ENCODE assay signal across 11 cellular contexts in the genomic region with DNA sequence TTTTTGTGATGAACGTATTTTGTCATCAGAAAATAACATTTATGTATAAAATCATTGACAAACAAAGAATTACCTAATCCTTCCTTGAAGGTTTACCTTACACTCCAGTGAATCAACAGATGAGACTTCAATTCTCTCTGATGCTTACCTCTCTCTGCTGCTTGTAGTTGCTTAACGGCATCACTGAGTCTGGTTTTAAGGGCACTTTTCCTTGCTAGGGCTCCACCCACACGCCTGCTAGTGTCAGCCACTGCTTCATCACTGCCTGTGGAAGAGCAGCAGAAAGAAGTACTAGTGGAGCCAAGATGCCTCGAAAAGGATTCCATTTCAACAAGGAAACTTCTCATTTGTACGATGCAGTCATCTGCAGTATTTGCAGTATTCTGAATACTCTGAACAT.
DNase-seq lines count a peak whose midpoint lies in the region; ATAC-seq, FAIRE-seq and TF ChIP-seq lines count a peak whose summit lies in the region.
"Had no signal": no experiment of that assay in that cellular context is flagged by ENCODE, and none has a peak within 500 bp of the region (broad histone marks: within the 10 kb centered on the region; RNA-seq: fewer than 3 reads in every experiment).

No MANE protein-coding gene starts in this region.

- H3K79me2 ChIP-seq in K562 (ENCODE audit: control insufficient read depth, insufficient read depth, low read length) = no peaks in the 10 kb centered on the region

- peaks cover 0 to 2% of the 10 kb centered on the region in 2 experiments; a peak in 3 of 5 replicates for H3K27me3 ChIP-seq in K562 (ENCODE audit: control insufficient read depth in 2 of 2, insufficient read depth in 2 of 2, low read length in 2 of 2)

- CTCF ChIA-PET in K562 (lab: Yijun Ruan, JAX; ENCODE audit: low intra/inter-chr PET ratio) = no interaction called here

- H3K4me1 ChIP-seq in K562 (replicated peaks in 1 of 2; ENCODE audit: control insufficient read depth in 2 of 2, insufficient read depth in 2 of 2, low read length in 2 of 2) (no peaks in the 10 kb centered on the region), urinary bladder (ENCODE audit: insufficient read depth) (no peaks in the 10 kb centered on the region)

- H3K36me3 ChIP-seq in K562 (ENCODE audit: control insufficient read depth, insufficient read depth, low read length) = no peaks in the 10 kb centered on the region
- no peaks in the 10 kb centered on the region for H3K36me3 ChIP-seq in urinary bladder (ENCODE audit: insufficient read depth)

- no peak for TF ChIP-seq EP300 in K562 (IDR thresholded peaks at IDR 0.05; ENCODE audit: low read length)

- no peaks in the 10 kb centered on the region for H4K20me1 ChIP-seq in K562 (replicated peaks; ENCODE audit: control insufficient read depth, insufficient read depth, low read length)

- TF ChIP-seq RAD21 in K562 (CRISPR knock-in tag; conservative IDR thresholded peaks at IDR 0.05 in 1 of 2, IDR thresholded peaks at IDR 0.05 in 1 of 2) = no peak

- POLR2A ChIA-PET in K562 (lab: Yijun Ruan, JAX) = no interaction called here

- no peaks in the 10 kb centered on the region for H3K9me3 ChIP-seq in K562 (replicated peaks; ENCODE audit: control insufficient read depth, insufficient read depth, low read depth, low read length)

- TF ChIP-seq CTCF in K562 (IDR thresholded peaks at IDR 0.05 in 2 of 3, conservative IDR thresholded peaks at IDR 0.05 in 1 of 3; ENCODE audit: insufficient read depth in 2 of 3, low read depth in 1 of 3, low read length in 3 of 3) = no peak

- no peak for TF ChIP-seq POLR2A in K562 (conservative IDR thresholded peaks at IDR 0.05)

- DNase-seq in activated CD4-positive, alpha-beta T cell treated with anti-CD3 and anti-CD28 coated beads for 48 hours = peak; percentile 15
- DNase-seq in activated CD4-positive, alpha-beta T cell treated with anti-CD3 and anti-CD28 coated beads, Interleukin-2, amount 50 U/mL, for 4 hours = no peak
- DNase-seq in K562 (ENCODE audit: extremely low read depth in 1 of 4, low spot score in 3 of 4) (peak in 1 of 4 experiments; percentile 27), inferior parietal cortex (ENCODE audit: extremely low spot score) (peak; percentile 11), posterior cingulate gyrus (no peak)
- DNase-seq in stimulated activated naive CD4-positive, alpha-beta T cell treated with Interleukin-2 at 50 U/mL for 16 hours (lab: John Stamatoyannopoulos, UW) = no peak
- DNase-seq: cerebellar nuclear complex, naive B cell, PC-3 had no signal

- FAIRE-seq in K562 (lab: Jason Lieb, UNC) = no peak

- no peak overlapping the region for H3K9ac ChIP-seq in K562 (ENCODE audit: insufficient read depth in 1 of 2, low read depth in 2 of 2, low read length in 2 of 2)

- WGBS in K562 (ENCODE audit: insufficient coverage, low coverage, missing lambda C conversion rate) = 4% methylated on average over 5 of the region's 5 CpGs
- 26% methylated on average over 5 of the region's 5 CpGs for WGBS in urinary bladder

- intact Hi-C loops in K562 (cut with micrococcal nuclease) (no loop called here), posterior cingulate gyrus (cut with DNase I) (no loop called here)

- H3K4me2 ChIP-seq in K562 (ENCODE audit: insufficient read depth, low read length) = no peak overlapping the region

- no TSS peak for BruUV-seq in K562 (replicated peaks; lab: Mats Ljungman, UMichigan)

- no peaks in the 10 kb centered on the region for H3K9me1 ChIP-seq in K562 (ENCODE audit: control insufficient read depth, insufficient read depth, low read length)

- no peak overlapping the region for H2AFZ ChIP-seq in K562 (ENCODE audit: low read depth, low read length)

- H3K4me3 ChIP-seq in K562 (no peak overlapping the region), urinary bladder (ENCODE audit: low read depth, low read length) (no peak overlapping the region)

- peak; percentile 63; the same call in 2 of the 3 replicates for ATAC-seq in K562
- no peak for ATAC-seq in GM18520 (IDR thresholded peaks at IDR 0.05; ENCODE audit: unreplicated experiment)
- ATAC-seq: PC-3 had no signal

- H3K27ac ChIP-seq in K562 (ENCODE audit: extremely low read depth, low read depth, low read length) (no peak overlapping the region), urinary bladder (ENCODE audit: low read depth) (peak overlapping the region; percentile 71)

- in situ Hi-C loops in K562 (cut with MboI) = no loop called here

TF ChIP-seq in K562, 482 proteins besides CTCF, POLR2A, EP300 and RAD21:
- no peak for TF ChIP-seq ESRRB (CRISPR knock-in tag; IDR thresholded peaks at IDR 0.05; ENCODE audit: borderline replicate concordance)
- TF ChIP-seq BMI1 (IDR thresholded peaks at IDR 0.05; ENCODE audit: low read length) = no peak
- TF ChIP-seq FOXA3 (CRISPR knock-in tag; conservative IDR thresholded peaks at IDR 0.05 in 1 of 2, IDR thresholded peaks at IDR 0.05 in 1 of 2) = no peak
- TF ChIP-seq PTTG1 (tag; IDR thresholded peaks at IDR 0.05; ENCODE audit: low read depth) = no peak
- TF ChIP-seq, protein P1, sequence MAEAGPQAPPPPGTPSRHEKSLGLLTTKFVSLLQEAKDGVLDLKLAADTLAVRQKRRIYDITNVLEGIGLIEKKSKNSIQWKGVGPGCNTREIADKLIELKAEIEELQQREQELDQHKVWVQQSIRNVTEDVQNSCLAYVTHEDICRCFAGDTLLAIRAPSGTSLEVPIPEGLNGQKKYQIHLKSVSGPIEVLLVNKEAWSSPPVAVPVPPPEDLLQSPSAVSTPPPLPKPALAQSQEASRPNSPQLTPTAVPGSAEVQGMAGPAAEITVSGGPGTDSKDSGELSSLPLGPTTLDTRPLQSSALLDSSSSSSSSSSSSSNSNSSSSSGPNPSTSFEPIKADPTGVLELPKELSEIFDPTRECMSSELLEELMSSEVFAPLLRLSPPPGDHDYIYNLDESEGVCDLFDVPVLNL (CRISPR knock-in tag; IDR thresholded peaks at IDR 0.05; ENCODE audit: low read depth) = no peak
- TF ChIP-seq NFIC (IDR thresholded peaks at IDR 0.05) = no peak
- TF ChIP-seq ELF1 (tag; IDR thresholded peaks at IDR 0.05) = no peak
- TF ChIP-seq CEBPB (tag; IDR thresholded peaks at IDR 0.05) = no peak
- no peak for TF ChIP-seq KHSRP (IDR thresholded peaks at IDR 0.05)
- no peak for TF ChIP-seq ZKSCAN8 (CRISPR knock-in tag; IDR thresholded peaks at IDR 0.05)
- TF ChIP-seq, protein P2, sequence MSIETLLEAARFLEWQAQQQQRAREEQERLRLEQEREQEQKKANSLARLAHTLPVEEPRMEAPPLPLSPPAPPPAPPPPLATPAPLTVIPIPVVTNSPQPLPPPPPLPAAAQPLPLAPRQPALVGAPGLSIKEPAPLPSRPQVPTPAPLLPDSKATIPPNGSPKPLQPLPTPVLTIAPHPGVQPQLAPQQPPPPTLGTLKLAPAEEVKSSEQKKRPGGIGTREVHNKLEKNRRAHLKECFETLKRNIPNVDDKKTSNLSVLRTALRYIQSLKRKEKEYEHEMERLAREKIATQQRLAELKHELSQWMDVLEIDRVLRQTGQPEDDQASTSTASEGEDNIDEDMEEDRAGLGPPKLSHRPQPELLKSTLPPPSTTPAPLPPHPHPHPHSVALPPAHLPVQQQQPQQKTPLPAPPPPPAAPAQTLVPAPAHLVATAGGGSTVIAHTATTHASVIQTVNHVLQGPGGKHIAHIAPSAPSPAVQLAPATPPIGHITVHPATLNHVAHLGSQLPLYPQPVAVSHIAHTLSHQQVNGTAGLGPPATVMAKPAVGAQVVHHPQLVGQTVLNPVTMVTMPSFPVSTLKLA (conservative IDR thresholded peaks at IDR 0.05) = no peak
- TF ChIP-seq HNRNPH1 (optimal IDR thresholded peaks at IDR 0.05; ENCODE audit: low read depth, low read length) = no peak
- no peak for TF ChIP-seq RFX1 (IDR thresholded peaks at IDR 0.05)

Comparison
In these comparisons a context has a peak if more than half of its experiments do, and no peak if none do; other contexts are left out.
1. DNase-seq: peak in activated CD4-positive, alpha-beta T cell treated with anti-CD3 and anti-CD28 coated beads for 48 hours (single experiment) and inferior parietal cortex (single experiment); none in activated CD4-positive, alpha-beta T cell treated with anti-CD3 and anti-CD28 coated beads, Interleukin-2, amount 50 U/mL, for 4 hours (0 of 2), posterior cingulate gyrus (0 of 10) and stimulated activated naive CD4-positive, alpha-beta T cell treated with Interleukin-2 at 50 U/mL for 16 hours (single experiment).